ENCODE assay signal across 29 cellular contexts in genomic region chr10:32163076-32163773, GRCh38.
DNase-seq lines count a peak whose midpoint lies in the region; ATAC-seq and TF ChIP-seq lines count a peak whose summit lies in the region.
"Had no signal": no experiment of that assay in that cellular context is flagged by ENCODE, and none has a peak within 500 bp of the region (broad histone marks: within the 10 kb centered on the region; RNA-seq: fewer than 3 reads in every experiment).

No MANE protein-coding gene starts in this region.

- TF ChIP-seq CTCF in VCaP (conservative IDR thresholded peaks at IDR 0.05) (no peak), stomach (IDR thresholded peaks at IDR 0.05) (no peak)

- WGBS in stomach, 5 donors = 45 to 69% (median 56%) methylated on average over 10 of the region's 10 CpGs

- peaks cover 0 to 10% (median 8%) of the 10 kb centered on the region in 4 donors for H3K4me1 ChIP-seq in stomach
- H3K4me1 ChIP-seq: BE2C, gastroesophageal sphincter, lower lobe of right lung, psoas muscle, upper lobe of right lung had no signal

- H3K27ac ChIP-seq in VCaP (peak overlapping the region; percentile 57), stomach (peak overlapping the region in 4 of 5 donors; percentile 39 to 71 (median 52))
- H3K27ac ChIP-seq: gastroesophageal sphincter, lower lobe of right lung, psoas muscle, upper lobe of right lung had no signal

- intact Hi-C loops in Right ventricle myocardium superior (cut with DNase I) (no loop called here), left cardiac atrium (cut with DNase I) (no loop called here), left colon (cut with DNase I, micrococcal nuclease) (no loop called here), stomach (cut with DNase I; ENCODE audit: low total_unique reads) (no loop called here), posterior vena cava (cut with DNase I) (no loop called here)

- ATAC-seq in Right ventricle myocardium superior (ENCODE audit: poor library complexity) (no peak), left cardiac atrium (no peak), left colon (peak; percentile 65)
- ATAC-seq: activated CD8-positive, alpha-beta T cell treated with anti-CD3 and anti-CD28 coated beads, Interleukin-2, amount 10 ng/mL, durations not matched to agents 7 days and 5 days; effector memory CD8-positive, alpha-beta T cell; gastroesophageal sphincter; lower lobe of right lung; psoas muscle; Right ventricle myocardium inferior; upper lobe of right lung had no signal

- no peak overlapping the region for H3K4me3 ChIP-seq in stomach
- H3K4me3 ChIP-seq: gastroesophageal sphincter, lower lobe of right lung, psoas muscle, smooth muscle cell, upper lobe of right lung had no signal

- H3K27me3 ChIP-seq in stomach = no peaks in the 10 kb centered on the region
- H3K27me3 ChIP-seq: BE2C, gastroesophageal sphincter, upper lobe of right lung had no signal

- TF ChIP-seq POLR2A in stomach (IDR thresholded peaks at IDR 0.05) = no peak

- DNase-seq in Right ventricle myocardium superior (peak; percentile 10), left cardiac atrium (no peak), left colon (peak in 1 of 2 donors; percentile 23), stomach (no peak), posterior vena cava (ENCODE audit: low spot score) (no peak), NCI-H510A (lab: John Stamatoyannopoulos, UW) (no peak)
- DNase-seq in effector CD8-positive, alpha-beta T cell (lab: John Stamatoyannopoulos, UW) = no peak
- DNase-seq: 8988T; activated CD4-positive, alpha-beta T cell treated with anti-CD3 and anti-CD28 coated beads for 1 hour; activated CD8-positive, alpha-beta T cell treated with anti-CD3 and anti-CD28 coated beads, Interleukin-2, amount 10 ng/mL, durations not matched to agents 7 days and 5 days; activated gamma-delta T cell; BE2C; DMS79; effector memory CD8-positive, alpha-beta T cell; H9; hypothalamus; lower lobe of right lung; NCI-H1105 treated with DMSO at 0.1 percent for 48 hours; NCI-H2081; NCI-H345; NCI-H774; psoas muscle; stimulated activated CD4-positive, alpha-beta T cell treated with anti-CD3 and anti-CD28 coated beads, Interleukin-2, amount 100 ng/mL, for 24 hours; substantia nigra; upper lobe of right lung had no signal

- TF ChIP-seq EP300 in stomach (IDR thresholded peaks at IDR 0.05) = no peak

- H3K9me3 ChIP-seq in stomach = no peaks in the 10 kb centered on the region
- H3K9me3 ChIP-seq: BE2C, gastroesophageal sphincter, lower lobe of right lung, psoas muscle, upper lobe of right lung had no signal

- no peaks in the 10 kb centered on the region for H3K36me3 ChIP-seq in stomach
- H3K36me3 ChIP-seq: BE2C, gastroesophageal sphincter, lower lobe of right lung, upper lobe of right lung had no signal
